ENCODE assay signal across 6 cellular contexts in genomic region chr17:5030168-5030567, GRCh38. TPM values are rescaled to one million over a fixed set of nuclear protein-coding genes. Genes with fewer than 3 reads are reported as not detected.
"Had no signal": no experiment of that assay in that cellular context is flagged by ENCODE, and none has a peak within 500 bp of the region (broad histone marks: within the 10 kb centered on the region; RNA-seq: fewer than 3 reads in every experiment).

No MANE protein-coding gene starts in this region.

RNA-seq across cellular contexts. Expression of gene SLC52A1, which starts 5.1 kb away (rescaled TPM):
- total RNA-seq: activated naive CD8-positive, alpha-beta T cell treated with anti-CD3 and anti-CD28 coated beads for 36 hours; astrocyte; esophagus muscularis mucosa; pancreas; sciatic nerve; stomach had no signal

RNA-seq across cellular contexts. Expression of gene ZFP3, which starts 48.1 kb away (rescaled TPM):
- total RNA-seq: astrocyte had no signal
